ENCODE assay signal across 8 cellular contexts in the genomic region with DNA sequence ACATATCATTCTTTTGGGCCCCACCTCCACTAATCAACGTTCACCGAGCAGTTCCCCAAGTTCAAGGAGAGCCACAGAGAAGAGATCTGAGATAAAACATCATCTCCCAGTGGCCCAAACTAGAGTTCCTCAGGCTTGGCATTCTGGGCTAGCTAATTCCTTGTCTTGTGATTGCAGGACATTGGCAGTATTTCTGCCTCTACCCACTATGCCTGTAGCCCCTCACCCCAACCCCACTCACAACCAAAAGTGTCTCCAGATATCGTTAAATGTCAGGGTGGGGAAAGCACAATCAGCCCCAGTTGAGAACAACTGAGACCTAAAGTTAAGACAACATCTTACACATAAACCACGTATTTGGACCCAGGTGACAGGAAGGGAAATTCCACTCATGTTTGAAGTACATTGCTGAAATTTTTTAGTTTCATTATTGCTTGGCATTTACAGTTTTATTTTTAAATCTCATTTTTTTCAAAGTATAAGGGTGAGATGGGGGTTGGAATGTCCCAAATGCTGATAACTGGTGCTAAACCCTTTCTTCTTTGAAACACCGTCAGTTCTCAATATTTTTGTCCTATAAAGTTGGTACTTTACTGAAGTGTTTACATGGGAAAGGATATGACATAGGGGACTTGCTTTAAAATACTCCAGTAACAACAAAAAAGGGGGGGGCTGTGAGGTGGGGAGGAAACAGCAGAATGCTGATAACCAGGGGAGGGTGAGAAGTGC. TPM values are rescaled to one million over a fixed set of nuclear protein-coding genes. Genes with fewer than 3 reads are reported as not detected.
DNase-seq lines count a peak whose midpoint lies in the region; ATAC-seq, FAIRE-seq and TF ChIP-seq lines count a peak whose summit lies in the region.

No MANE protein-coding gene starts in this region.

- 10 to 14% methylated on average over 5 of the region's 5 CpGs for WGBS in lower leg skin, 2 donors

- POLR2A ChIA-PET in PC-3 (lab: Charles Lee; ENCODE audit: unreplicated experiment): no interaction called here

- TF ChIP-seq POLR2A in GM12891 (IDR thresholded peaks at IDR 0.05; ENCODE audit: low read depth, low read length) (peak; percentile 82), lower leg skin (IDR thresholded peaks at IDR 0.05) (no peak)

- TF ChIP-seq CTCF in GM23338 (conservative IDR thresholded peaks at IDR 0.05; ENCODE audit: low read depth in 2 of 2): no peak
- TF ChIP-seq CTCF in PC-3 (conservative IDR thresholded peaks at IDR 0.05; ENCODE audit: low read depth, low read length): no peak
- TF ChIP-seq CTCF in lower leg skin (IDR thresholded peaks at IDR 0.05): no peak

- H3K4me1 ChIP-seq in GM23338 (ENCODE audit: insufficient read depth): peaks cover 8% of the 10 kb centered on the region
- peaks cover 19% of the 10 kb centered on the region for H3K4me1 ChIP-seq in PC-3 (ENCODE audit: insufficient read depth, low read length)

- DNase-seq in GM12891 (ENCODE audit: insufficient read length, low spot score) (no peak), GM23338 (ENCODE audit: low spot score) (no peak), PC-3 (peak; percentile 9), kidney tubule cell (ENCODE audit: low spot score) (peak; percentile 66), substantia nigra (lab: John Stamatoyannopoulos, UW) (no peak), lower leg skin (ENCODE audit: low spot score in 2 of 2) (no peak), AG08396 (ENCODE audit: low spot score) (no peak)

- peaks cover 89% of the 10 kb centered on the region for H3K79me2 ChIP-seq in GM23338 (replicated peaks; ENCODE audit: insufficient read depth)
- H3K79me2 ChIP-seq in PC-3 (ENCODE audit: low read length): peaks cover 50% of the 10 kb centered on the region

- peak; percentile 57 for FAIRE-seq in GM12891 (lab: Jason Lieb, UNC)

- BruUV-seq in PC-3 (replicated peaks; lab: Mats Ljungman, UMichigan): no TSS peak

- no peak overlapping the region for H3K4me2 ChIP-seq in GM23338
- peak overlapping the region; percentile 66 for H3K4me2 ChIP-seq in PC-3 (ENCODE audit: low read length)

- no peaks in the 10 kb centered on the region for H3K36me3 ChIP-seq in GM23338 (ENCODE audit: insufficient read depth)
- no peaks in the 10 kb centered on the region for H3K36me3 ChIP-seq in PC-3 (ENCODE audit: low read depth, low read length)

- H3K27me3 ChIP-seq in GM23338 (ENCODE audit: insufficient read depth) (no peaks in the 10 kb centered on the region), PC-3 (ENCODE audit: low read length) (no peaks in the 10 kb centered on the region)

- ATAC-seq in GM23338: no peak
- ATAC-seq in PC-3: peak; percentile 62

- CTCF ChIA-PET in PC-3 (lab: Charles Lee): no interaction called here

- no peak overlapping the region for H3K4me3 ChIP-seq in GM23338
- H3K4me3 ChIP-seq in PC-3 (ENCODE audit: low read length): peak overlapping the region; percentile 46
- H3K4me3 ChIP-seq in lower leg skin (ENCODE audit: low read depth, poor library complexity, severe bottlenecking): no peak overlapping the region

- intact Hi-C loops in PC-3 (cut with micrococcal nuclease) (loop anchor here (2.0 kb wide), 1 partner anchor 13 kb away; the partner anchor contains the start of gene ZC3H7A), lower leg skin (cut with DNase I; ENCODE audit: low total_unique reads) (no loop called here)

- H3K9me2 ChIP-seq in GM23338 (ENCODE audit: insufficient read depth) (no peaks in the 10 kb centered on the region), PC-3 (replicated peaks; ENCODE audit: low read length) (no peaks in the 10 kb centered on the region)

- H3K9ac ChIP-seq in PC-3 (ENCODE audit: low read length): peak overlapping the region; percentile 42

- no peak overlapping the region for H3K4me3 Mint-ChIP-seq in GM23338

- no peaks in the 10 kb centered on the region for H3F3A ChIP-seq in GM23338 (replicated peaks; ENCODE audit: low read depth)
- H3F3A ChIP-seq in PC-3 (ENCODE audit: low read length, unreplicated experiment): no peaks in the 10 kb centered on the region

- H3K27ac Mint-ChIP-seq in GM23338: peak overlapping the region; percentile 86

- peaks cover 15% of the 10 kb centered on the region for H3K4me1 Mint-ChIP-seq in GM23338

- peaks cover 14% of the 10 kb centered on the region for H4K20me1 ChIP-seq in GM23338 (replicated peaks; ENCODE audit: insufficient read depth)
- H4K20me1 ChIP-seq in PC-3 (ENCODE audit: low read length): peaks cover 3% of the 10 kb centered on the region; the same call in 1 of the 2 replicates

- H3K9me3 Mint-ChIP-seq in GM23338: no peaks in the 10 kb centered on the region; the same call in 2 of the 3 replicates

- peaks cover 3% of the 10 kb centered on the region; the same call in 2 of the 3 replicates for H3K36me3 Mint-ChIP-seq in GM23338 (ENCODE audit: low read depth)

- H3K27ac ChIP-seq in GM23338 (ENCODE audit: low read depth) (peak overlapping the region; percentile 15; the same call in 1 of the 2 replicates), PC-3 (ENCODE audit: low read length) (peak overlapping the region; percentile 80), angular gyrus (ENCODE audit: low read depth, low read length) (peak overlapping the region; percentile 60), substantia nigra (ENCODE audit: low read depth, low read length, poor library complexity, severe bottlenecking) (peak overlapping the region; percentile 59)

- H3K27me3 Mint-ChIP-seq in GM23338 (ENCODE audit: insufficient read depth, low read depth, poor library complexity): no peaks in the 10 kb centered on the region

- H3K9me3 ChIP-seq in PC-3 (ENCODE audit: low read length): no peaks in the 10 kb centered on the region

- H2AFZ ChIP-seq in GM23338: no peak overlapping the region
- peak overlapping the region; percentile 23; the same call in 1 of the 2 replicates for H2AFZ ChIP-seq in PC-3 (ENCODE audit: low read length)

TF ChIP-seq in GM12891, 5 proteins besides CTCF, POLR2A, EP300 and RAD21:
- no peak for TF ChIP-seq PAX5 (IDR thresholded peaks at IDR 0.05; ENCODE audit: insufficient read depth, low read length, severe bottlenecking)
- no peak for TF ChIP-seq SPI1 (IDR thresholded peaks at IDR 0.05; ENCODE audit: low read depth, low read length)
- no peak; the same call in 1 of the 2 replicates for TF ChIP-seq TAF1 (IDR thresholded peaks at IDR 0.05; ENCODE audit: low read depth, low read length)
- peak; percentile 57; the same call in 1 of the 2 replicates for TF ChIP-seq POU2F2 (IDR thresholded peaks at IDR 0.05; ENCODE audit: low read depth, low read length)
- TF ChIP-seq POLR2AphosphoS5 (IDR thresholded peaks at IDR 0.05; ENCODE audit: low read depth, low read length): peak; percentile 58; the same call in 1 of the 2 replicates

TF ChIP-seq in GM23338, 12 proteins besides CTCF, POLR2A, EP300 and RAD21:
- TF ChIP-seq ZNF114 (CRISPR knock-in tag; IDR thresholded peaks at IDR 0.05) (no peak), NANOG (IDR thresholded peaks at IDR 0.05; ENCODE audit: borderline replicate concordance) (no peak), ZNF331 (CRISPR knock-in tag; IDR thresholded peaks at IDR 0.05; ENCODE audit: low read depth) (no peak), REST (IDR thresholded peaks at IDR 0.05; ENCODE audit: unreplicated experiment) (no peak), CREB1 (CRISPR knock-in tag; IDR thresholded peaks at IDR 0.05; ENCODE audit: low read depth) (no peak)

RNA-seq across cellular contexts. Expression of gene ZC3H7A, which starts 13.6 kb away (rescaled TPM):
- 57.8 TPM for polyA plus RNA-seq in GM12891 (2012; ENCODE audit: low read depth, missing spikeins)
- 32.7 and 61.3 TPM in 2 replicates for total RNA-seq in GM23338 (2014; rRNA removed; shearing (Covaris generic))
- 42.2 and 49.8 TPM in 2 replicates for polyA plus RNA-seq in GM23338 (2016; fragmentation: Nextera tagmentation; extraction: Ambion mirVana)
- total RNA-seq in PC-3 (2014; rRNA removed) (21.2 and 26.4 TPM in 2 replicates), lower leg skin (10 to 100 TPM; 22.0 to 46.6 (median 31.3) TPM)

RNA-seq across cellular contexts. Expression of gene TXNDC11, which starts 40.8 kb away (rescaled TPM):
- 31.7 TPM for polyA plus RNA-seq in GM12891 (2012; ENCODE audit: low read depth, missing spikeins)
- 12.0 and 12.5 TPM in 2 replicates for total RNA-seq in GM23338 (2014; rRNA removed; shearing (Covaris generic))
- 6.3 and 6.8 TPM in 2 replicates for polyA plus RNA-seq in GM23338 (2016; fragmentation: Nextera tagmentation; extraction: Ambion mirVana)
- total RNA-seq in PC-3 (2014; rRNA removed): 20.2 and 26.6 TPM in 2 replicates
- total RNA-seq in lower leg skin: 10 to 100 TPM; 27.7 to 47.8 (median 40.0) TPM

Comparison
In these comparisons a context has a peak if more than half of its experiments do, and no peak if none do; other contexts are left out.
1. DNase-seq: peak in PC-3 (single experiment) and kidney tubule cell (single experiment); none in GM12891 (single experiment), GM23338 (single experiment), substantia nigra (0 of 49), lower leg skin (0 of 2) and AG08396 (single experiment).
2. H3K27ac ChIP-seq: peak in every context shown above with its lines; median percentile 80 in PC-3; 60 in angular gyrus; 59 in substantia nigra; 15 in GM23338.